ENCODE assay signal across 1 cellular context in the genomic region with DNA sequence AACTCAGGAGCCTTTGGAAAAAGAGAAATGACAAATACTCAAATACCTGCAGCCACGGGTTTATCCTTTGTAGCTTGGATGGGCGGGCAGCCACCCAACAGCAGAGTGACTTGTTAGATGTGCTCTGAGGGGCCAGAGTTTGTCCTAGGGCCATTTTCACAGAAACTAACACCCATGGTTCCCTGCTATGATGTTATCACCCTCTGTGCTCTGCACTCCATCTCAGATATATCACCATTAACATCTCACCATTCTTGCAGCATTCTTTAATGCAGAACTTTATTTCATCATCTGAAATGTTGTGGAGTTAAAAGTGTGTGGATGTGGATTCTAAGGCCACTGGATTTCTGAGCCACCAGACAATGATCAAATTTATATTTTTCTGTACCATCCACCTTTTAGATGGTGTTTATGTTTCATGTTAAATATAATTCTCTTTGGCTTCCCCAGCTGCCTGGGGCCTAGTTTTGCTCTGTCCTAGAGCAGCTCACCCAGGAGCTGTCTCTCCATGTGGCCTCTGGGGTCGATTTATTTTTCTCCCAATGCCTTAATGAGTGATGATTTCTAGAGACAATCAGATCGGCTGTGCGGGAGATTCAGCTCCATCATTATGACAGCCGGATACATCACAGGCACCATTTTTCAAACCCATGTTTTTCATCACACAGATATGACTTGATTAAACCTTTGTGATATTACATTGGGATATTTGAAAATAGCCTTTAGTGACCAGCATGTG.
TF ChIP-seq lines count a peak whose summit lies in the region.

No MANE protein-coding gene starts in this region.

TF ChIP-seq in SK-N-SH treated with all-trans-retinoic acid at 6 μM for 48 hours, 23 proteins besides CTCF, POLR2A, EP300 and RAD21 (continued from another document):
- TF ChIP-seq, protein P1, sequence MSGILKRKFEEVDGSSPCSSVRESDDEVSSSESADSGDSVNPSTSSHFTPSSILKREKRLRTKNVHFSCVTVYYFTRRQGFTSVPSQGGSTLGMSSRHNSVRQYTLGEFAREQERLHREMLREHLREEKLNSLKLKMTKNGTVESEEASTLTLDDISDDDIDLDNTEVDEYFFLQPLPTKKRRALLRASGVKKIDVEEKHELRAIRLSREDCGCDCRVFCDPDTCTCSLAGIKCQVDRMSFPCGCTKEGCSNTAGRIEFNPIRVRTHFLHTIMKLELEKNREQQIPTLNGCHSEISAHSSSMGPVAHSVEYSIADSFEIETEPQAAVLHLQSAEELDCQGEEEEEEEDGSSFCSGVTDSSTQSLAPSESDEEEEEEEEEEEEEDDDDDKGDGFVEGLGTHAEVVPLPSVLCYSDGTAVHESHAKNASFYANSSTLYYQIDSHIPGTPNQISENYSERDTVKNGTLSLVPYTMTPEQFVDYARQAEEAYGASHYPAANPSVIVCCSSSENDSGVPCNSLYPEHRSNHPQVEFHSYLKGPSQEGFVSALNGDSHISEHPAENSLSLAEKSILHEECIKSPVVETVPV (CRISPR knock-in tag; IDR thresholded peaks at IDR 0.05), result no peak
- TF ChIP-seq TCF4 (CRISPR knock-in tag; IDR thresholded peaks at IDR 0.05; ENCODE audit: borderline replicate concordance), result 0 out of 2 replicates have a peak, but pooled peaks have one; percentile 19
- TF ChIP-seq ZFP3 (CRISPR knock-in tag; IDR thresholded peaks at IDR 0.05), result no peak
- TF ChIP-seq ARNTL (CRISPR knock-in tag; IDR thresholded peaks at IDR 0.05; ENCODE audit: borderline replicate concordance, low read depth), result no peak
- TF ChIP-seq GLIS3 (CRISPR knock-in tag; IDR thresholded peaks at IDR 0.05), result no peak
- TF ChIP-seq, protein P2, sequence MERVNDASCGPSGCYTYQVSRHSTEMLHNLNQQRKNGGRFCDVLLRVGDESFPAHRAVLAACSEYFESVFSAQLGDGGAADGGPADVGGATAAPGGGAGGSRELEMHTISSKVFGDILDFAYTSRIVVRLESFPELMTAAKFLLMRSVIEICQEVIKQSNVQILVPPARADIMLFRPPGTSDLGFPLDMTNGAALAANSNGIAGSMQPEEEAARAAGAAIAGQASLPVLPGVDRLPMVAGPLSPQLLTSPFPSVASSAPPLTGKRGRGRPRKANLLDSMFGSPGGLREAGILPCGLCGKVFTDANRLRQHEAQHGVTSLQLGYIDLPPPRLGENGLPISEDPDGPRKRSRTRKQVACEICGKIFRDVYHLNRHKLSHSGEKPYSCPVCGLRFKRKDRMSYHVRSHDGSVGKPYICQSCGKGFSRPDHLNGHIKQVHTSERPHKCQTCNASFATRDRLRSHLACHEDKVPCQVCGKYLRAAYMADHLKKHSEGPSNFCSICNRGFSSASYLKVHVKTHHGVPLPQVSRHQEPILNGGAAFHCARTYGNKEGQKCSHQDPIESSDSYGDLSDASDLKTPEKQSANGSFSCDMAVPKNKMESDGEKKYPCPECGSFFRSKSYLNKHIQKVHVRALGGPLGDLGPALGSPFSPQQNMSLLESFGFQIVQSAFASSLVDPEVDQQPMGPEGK (CRISPR knock-in tag; IDR thresholded peaks at IDR 0.05; ENCODE audit: borderline replicate concordance), result no peak
- TF ChIP-seq RARB (CRISPR knock-in tag; IDR thresholded peaks at IDR 0.05), result no peak
- TF ChIP-seq TOX (CRISPR knock-in tag; IDR thresholded peaks at IDR 0.05; ENCODE audit: borderline replicate concordance), result no peak
- TF ChIP-seq, protein P3, sequence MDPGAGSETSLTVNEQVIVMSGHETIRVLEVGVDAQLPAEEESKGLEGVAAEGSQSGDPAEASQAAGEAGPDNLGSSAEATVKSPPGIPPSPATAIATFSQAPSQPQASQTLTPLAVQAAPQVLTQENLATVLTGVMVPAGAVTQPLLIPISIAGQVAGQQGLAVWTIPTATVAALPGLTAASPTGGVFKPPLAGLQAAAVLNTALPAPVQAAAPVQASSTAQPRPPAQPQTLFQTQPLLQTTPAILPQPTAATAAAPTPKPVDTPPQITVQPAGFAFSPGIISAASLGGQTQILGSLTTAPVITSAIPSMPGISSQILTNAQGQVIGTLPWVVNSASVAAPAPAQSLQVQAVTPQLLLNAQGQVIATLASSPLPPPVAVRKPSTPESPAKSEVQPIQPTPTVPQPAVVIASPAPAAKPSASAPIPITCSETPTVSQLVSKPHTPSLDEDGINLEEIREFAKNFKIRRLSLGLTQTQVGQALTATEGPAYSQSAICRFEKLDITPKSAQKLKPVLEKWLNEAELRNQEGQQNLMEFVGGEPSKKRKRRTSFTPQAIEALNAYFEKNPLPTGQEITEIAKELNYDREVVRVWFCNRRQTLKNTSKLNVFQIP (CRISPR knock-in tag; IDR thresholded peaks at IDR 0.05; ENCODE audit: borderline replicate concordance, low read depth), result no peak
- TF ChIP-seq ESRRG (CRISPR knock-in tag; IDR thresholded peaks at IDR 0.05), result no peak
